ENCODE assay signal across 22 cellular contexts in genomic region chr15:83558146-83558545, GRCh38.
"Had no signal": no experiment of that assay in that cellular context is flagged by ENCODE, and none has a peak within 500 bp of the region (broad histone marks: within the 10 kb centered on the region; RNA-seq: fewer than 3 reads in every experiment).

No MANE protein-coding gene starts in this region.

- FAIRE-seq: endothelial cell of umbilical vein, kidney had no signal

- H3K4me3 ChIP-seq: colonic mucosa, esophagus muscularis mucosa, gastroesophageal sphincter, heart left ventricle, hepatocyte, lung, mucosa of descending colon, sigmoid colon, suprapubic skin, thyroid gland, vagina had no signal

- ATAC-seq: foreskin keratinocyte; gastroesophageal sphincter; heart left ventricle; left lobe of liver; mucosa of descending colon; natural killer cell treated with Interleukin-12 subunit alpha and Interleukin-12 subunit beta and Interleukin-15 and Interleukin-18, amount 100 ng/mL, for 72 hours; stimulated activated naive B cell treated with anti-CD40 and anti-IgM and Interleukin-4, amounts not matched to agents 10 μg/mL and 1 μg/mL and 100 μg/mL, for 72 hours had no signal

- H3K9ac ChIP-seq: parathyroid adenoma had no signal

- DNase-seq: colonic mucosa; effector memory CD4-positive, alpha-beta T cell; foreskin keratinocyte; heart left ventricle; kidney; mucosa of descending colon; naive B cell; sigmoid colon; stimulated activated naive B cell treated with anti-CD40 and anti-IgM and Interleukin-4, amounts not matched to agents 10 μg/mL and 1 μg/mL and 100 μg/mL, for 72 hours; thyroid gland; trophoblast cell had no signal

- H3K27me3 ChIP-seq: colonic mucosa, foreskin keratinocyte, hepatocyte, neutrophil, sigmoid colon, suprapubic skin, thyroid gland, vagina had no signal

- H3K27ac ChIP-seq: colonic mucosa, esophagus muscularis mucosa, foreskin keratinocyte, gastroesophageal sphincter, heart left ventricle, hepatocyte, neutrophil, parathyroid adenoma, sigmoid colon, suprapubic skin, thyroid gland, vagina had no signal

- H3K79me2 ChIP-seq: hepatocyte, parathyroid adenoma had no signal

- H3K9me3 ChIP-seq: colonic mucosa, esophagus muscularis mucosa, gastroesophageal sphincter, heart left ventricle, mucosa of descending colon, neutrophil, sigmoid colon, suprapubic skin, thyroid gland, vagina had no signal

- H3K36me3 ChIP-seq: colonic mucosa, esophagus muscularis mucosa, gastroesophageal sphincter, heart left ventricle, neutrophil, sigmoid colon, suprapubic skin, thyroid gland, vagina had no signal

- H3K4me1 ChIP-seq: colonic mucosa, foreskin keratinocyte, heart left ventricle, parathyroid adenoma, sigmoid colon, thyroid gland, vagina had no signal

- H3K4me2 ChIP-seq: hepatocyte had no signal

- H2AFZ ChIP-seq: hepatocyte, parathyroid adenoma had no signal
